ENCODE assay signal across 1 cellular context in the genomic region with DNA sequence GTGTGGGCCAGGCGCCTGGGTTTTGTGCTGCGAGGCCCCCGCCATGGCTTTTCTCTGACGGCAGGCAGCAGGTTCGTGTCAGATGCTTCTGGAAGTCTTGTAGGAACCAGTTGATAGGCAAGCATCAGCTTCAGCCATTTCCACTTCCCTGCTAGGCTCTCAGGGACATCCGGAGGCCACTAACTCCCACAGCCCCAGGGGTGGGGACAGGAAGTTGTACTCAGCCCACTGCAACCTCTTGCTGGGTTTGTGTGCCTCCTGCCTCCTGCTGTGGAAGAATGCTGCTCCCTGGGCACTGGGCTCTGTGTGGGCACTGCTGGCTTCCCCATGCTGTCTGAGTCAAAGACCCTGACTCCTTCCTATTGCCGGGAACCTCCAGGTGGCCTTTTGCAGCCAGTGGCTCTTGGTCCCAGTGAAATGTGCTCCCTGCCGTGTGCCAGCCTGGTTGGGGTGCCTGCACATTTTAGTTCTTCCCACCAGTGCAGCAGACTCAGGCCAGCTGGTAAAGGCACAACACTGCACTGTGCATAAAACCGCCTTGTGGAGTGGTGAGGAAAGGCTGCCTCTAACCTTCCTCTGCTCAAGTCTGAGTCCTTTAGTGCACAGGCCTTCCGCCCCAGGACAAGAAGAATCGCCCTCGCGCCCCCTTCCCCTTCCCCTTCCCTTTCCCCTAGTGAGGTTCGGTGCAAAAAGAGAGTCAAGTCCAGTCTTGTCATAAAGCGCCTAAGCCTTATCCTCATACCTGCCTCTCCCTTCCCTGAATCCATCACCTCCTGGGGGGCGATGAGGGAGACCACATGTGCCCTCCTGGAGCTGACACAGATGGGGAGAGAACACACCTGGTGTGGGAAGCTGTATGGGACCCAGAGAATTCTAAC.
TF ChIP-seq lines count a peak whose summit lies in the region.

No MANE protein-coding gene starts in this region.

TF ChIP-seq in endothelial cell of umbilical vein, 7 proteins besides CTCF, POLR2A, EP300 and RAD21:
- TF ChIP-seq FOS (IDR thresholded peaks at IDR 0.05; ENCODE audit: borderline replicate concordance, insufficient read depth, low read length) (no peak), POLR2AphosphoS5 (IDR thresholded peaks at IDR 0.05; ENCODE audit: insufficient read depth, low read depth, low read length) (no peak), MYC (IDR thresholded peaks at IDR 0.05; ENCODE audit: low read depth, low read length) (no peak), EZH2 (IDR thresholded peaks at IDR 0.05; ENCODE audit: borderline replicate concordance, low read depth, low read length, severe bottlenecking) (no peak), MAX (IDR thresholded peaks at IDR 0.05; ENCODE audit: insufficient read depth, insufficient read length) (no peak), JUN (IDR thresholded peaks at IDR 0.05; ENCODE audit: borderline replicate concordance, insufficient read depth, insufficient read length, low read depth) (no peak), GATA2 (IDR thresholded peaks at IDR 0.05; ENCODE audit: insufficient read depth, insufficient read length, low read depth, low read length) (no peak)
